19 cellular contexts compared by ENCODE assay signal in the genomic region with DNA sequence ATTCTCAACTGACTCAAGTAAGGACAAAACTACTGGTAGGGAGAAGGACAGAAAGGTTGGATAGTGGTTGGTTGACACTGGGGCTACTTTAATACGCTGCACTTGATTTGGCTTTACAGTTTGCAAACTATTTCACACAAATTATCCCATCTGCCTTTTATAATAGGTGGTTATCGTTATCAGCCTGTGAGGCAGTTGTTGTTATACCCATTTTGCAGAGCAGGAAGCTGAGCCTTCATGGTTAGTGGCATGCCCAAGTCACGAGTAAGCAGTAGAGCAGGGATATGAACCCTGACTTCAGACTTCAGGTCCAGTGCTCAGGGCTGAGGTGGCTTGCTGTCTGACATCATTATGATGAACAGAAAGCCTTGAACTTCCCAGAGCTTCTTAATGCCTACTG. TPM values are rescaled to one million over a fixed set of nuclear protein-coding genes. Genes with fewer than 3 reads are reported as not detected.
DNase-seq lines count a peak whose midpoint lies in the region; ATAC-seq and TF ChIP-seq lines count a peak whose summit lies in the region.
"Had no signal": no experiment of that assay in that cellular context is flagged by ENCODE, and none has a peak within 500 bp of the region (broad histone marks: within the 10 kb centered on the region; RNA-seq: fewer than 3 reads in every experiment).

No MANE protein-coding gene starts in this region.

- H3K4me3 Mint-ChIP-seq in GM23338 (peak overlapping the region; percentile 3; the same call in 1 of the 3 replicates), glutamatergic neuron (ENCODE audit: unreplicated experiment) (peak overlapping the region; percentile 76)
- H3K4me3 Mint-ChIP-seq: activated CD8-positive, alpha-beta T cell treated with anti-CD3 and anti-CD28 coated beads, Interleukin-2, amount 10 ng/mL, durations not matched to agents 7 days and 5 days; activated naive CD8-positive, alpha-beta T cell treated with anti-CD3 and anti-CD28 coated beads, Interleukin-2, amount 50 U/mL, for 24 hours; effector memory CD8-positive, alpha-beta T cell had no signal

- peaks cover 4% of the 10 kb centered on the region; the same call in 1 of the 3 replicates for H3K36me3 Mint-ChIP-seq in GM23338 (ENCODE audit: low read depth)
- no peaks in the 10 kb centered on the region for H3K36me3 Mint-ChIP-seq in glutamatergic neuron (ENCODE audit: unreplicated experiment)

- H3K27me3 ChIP-seq in GM23338 (ENCODE audit: insufficient read depth): peaks cover 24% of the 10 kb centered on the region
- H3K27me3 ChIP-seq in stomach: no peaks in the 10 kb centered on the region

- H3K4me1 Mint-ChIP-seq in GM23338 (peaks cover 72% of the 10 kb centered on the region), glutamatergic neuron (ENCODE audit: low read depth, unreplicated experiment) (peaks cover 67% of the 10 kb centered on the region)

- H3K79me2 ChIP-seq in GM23338 (replicated peaks; ENCODE audit: insufficient read depth): peaks cover 55% of the 10 kb centered on the region

- TF ChIP-seq POLR2A in stomach (IDR thresholded peaks at IDR 0.05): no peak

- H3K36me3 ChIP-seq in GM23338 (ENCODE audit: insufficient read depth) (no peaks in the 10 kb centered on the region), stomach (no peaks in the 10 kb centered on the region)

- peaks cover 5% of the 10 kb centered on the region; the same call in 1 of the 2 replicates for H3K9me2 ChIP-seq in GM23338 (ENCODE audit: insufficient read depth)

- CTCF ChIA-PET in RWPE1 (lab: Yijun Ruan, JAX): interaction anchor here (0.6 kb wide), 1 partner anchor 1315 kb away, joined by 3 read pairs; no protein-coding TSS in a partner anchor

- no peaks in the 10 kb centered on the region for H3K9me3 ChIP-seq in stomach
- H3K9me3 ChIP-seq: BLaER1 had no signal

- H3K27ac ChIP-seq in GM23338 (ENCODE audit: low read depth): no peak overlapping the region
- peak overlapping the region; percentile 88 for H3K27ac ChIP-seq in RWPE1
- peak overlapping the region in 3 of 5 donors; percentile 11 to 77 (median 73) for H3K27ac ChIP-seq in stomach
- H3K27ac ChIP-seq: BLaER1 had no signal

- H3K27ac Mint-ChIP-seq in GM23338: no peak overlapping the region
- H3K27ac Mint-ChIP-seq in glutamatergic neuron (ENCODE audit: unreplicated experiment): peak overlapping the region; percentile 90
- H3K27ac Mint-ChIP-seq: activated CD8-positive, alpha-beta T cell treated with anti-CD3 and anti-CD28 coated beads, Interleukin-2, amount 10 ng/mL, durations not matched to agents 7 days and 5 days; activated naive CD8-positive, alpha-beta T cell treated with anti-CD3 and anti-CD28 coated beads, Interleukin-2, amount 50 U/mL, for 24 hours; effector memory CD8-positive, alpha-beta T cell had no signal

- no peak for DNase-seq in GM23338 (ENCODE audit: low spot score)
- DNase-seq in RWPE1 (ENCODE audit: low spot score): no peak
- no peak for DNase-seq in glutamatergic neuron
- DNase-seq in stomach: no peak
- DNase-seq in DMS153 (lab: John Stamatoyannopoulos, UW): no peak
- DNase-seq in T-helper 2 cell: no peak
- DNase-seq: activated CD4-positive, alpha-beta T cell treated with anti-CD3 and anti-CD28 coated beads for 1 hour; activated CD8-positive, alpha-beta T cell treated with anti-CD3 and anti-CD28 coated beads, Interleukin-2, amount 10 ng/mL, durations not matched to agents 7 days and 5 days; activated effector memory CD4-positive, alpha-beta T cell treated with Interleukin-2 at 50 U/mL for 16 hours; activated naive CD8-positive, alpha-beta T cell treated with anti-CD3 and anti-CD28 coated beads, Interleukin-2, amount 50 U/mL, for 24 hours; activated T-cell treated with anti-CD3 and anti-CD28 coated beads for 4 hours; DND-41; effector memory CD8-positive, alpha-beta T cell; NCI-H1092; NCI-H187 treated with DMSO at 0.1 percent for 48 hours; NCI-H526 treated with DMSO at 0.1 percent for 48 hours had no signal

- H3K4me1 ChIP-seq in GM23338 (ENCODE audit: insufficient read depth) (peaks cover 70% of the 10 kb centered on the region), stomach (peaks cover 21 to 79% (median 58%) of the 10 kb centered on the region in 4 donors)

- POLR2A ChIA-PET in RWPE1 (lab: Yijun Ruan, JAX; ENCODE audit: low non-redundant PET): no interaction called here

- intact Hi-C loops in stomach (cut with DNase I; ENCODE audit: low total_unique reads): no loop called here

- H3K9me3 Mint-ChIP-seq in GM23338: no peaks in the 10 kb centered on the region
- H3K9me3 Mint-ChIP-seq in glutamatergic neuron (ENCODE audit: unreplicated experiment): peaks cover 21% of the 10 kb centered on the region
- H3K9me3 Mint-ChIP-seq: activated naive CD8-positive, alpha-beta T cell treated with anti-CD3 and anti-CD28 coated beads, Interleukin-2, amount 50 U/mL, for 24 hours; effector memory CD8-positive, alpha-beta T cell had no signal

- WGBS in stomach, 5 donors: 90 to 99% (median 96%) methylated on average over 3 of the region's 3 CpGs

- H2AFZ ChIP-seq in GM23338: no peak overlapping the region

- H3F3A ChIP-seq in GM23338 (replicated peaks; ENCODE audit: low read depth): peaks cover 28% of the 10 kb centered on the region

- peaks cover 15% of the 10 kb centered on the region for H4K20me1 ChIP-seq in GM23338 (replicated peaks; ENCODE audit: insufficient read depth)

- ATAC-seq in GM23338 (no peak), GM18858 (IDR thresholded peaks at IDR 0.05; ENCODE audit: unreplicated experiment) (no peak)
- ATAC-seq: activated CD8-positive, alpha-beta T cell treated with anti-CD3 and anti-CD28 coated beads, Interleukin-2, amount 10 ng/mL, durations not matched to agents 7 days and 5 days; activated naive CD8-positive, alpha-beta T cell treated with anti-CD3 and anti-CD28 coated beads, Interleukin-2, amount 50 U/mL, for 24 hours; effector memory CD8-positive, alpha-beta T cell had no signal

- TF ChIP-seq EP300 in stomach (IDR thresholded peaks at IDR 0.05): no peak

- peak overlapping the region; percentile 98 for H3K4me2 ChIP-seq in GM23338
- H3K4me2 ChIP-seq: BLaER1 had no signal

- H3K4me3 ChIP-seq in GM23338: no peak overlapping the region; the same call in 1 of the 2 replicates
- H3K4me3 ChIP-seq in stomach: no peak overlapping the region
- H3K4me3 ChIP-seq: BLaER1, lung had no signal

- TF ChIP-seq CTCF in GM23338 (conservative IDR thresholded peaks at IDR 0.05; ENCODE audit: low read depth in 2 of 2): no peak
- TF ChIP-seq CTCF in RWPE1 (conservative IDR thresholded peaks at IDR 0.05; ENCODE audit: low read depth): no peak
- TF ChIP-seq CTCF in glutamatergic neuron (IDR thresholded peaks at IDR 0.05; ENCODE audit: partially characterized antibody, unreplicated experiment): no peak
- TF ChIP-seq CTCF in stomach (IDR thresholded peaks at IDR 0.05): no peak

- H3K27me3 Mint-ChIP-seq in GM23338 (ENCODE audit: insufficient read depth, low read depth, poor library complexity) (peaks cover 23% of the 10 kb centered on the region), glutamatergic neuron (ENCODE audit: unreplicated experiment) (peaks cover 13% of the 10 kb centered on the region)

TF ChIP-seq in GM23338, 12 proteins besides CTCF, POLR2A, EP300 and RAD21:
- TF ChIP-seq ZNF114 (CRISPR knock-in tag; IDR thresholded peaks at IDR 0.05) (no peak), ETS1 (IDR thresholded peaks at IDR 0.05) (no peak)
TF ChIP-seq in GM23338: peak in this region for 0.

RNA-seq across cellular contexts. Expression of gene CTIF, which starts 5.3 kb away (rescaled TPM):
- total RNA-seq in GM23338 (2014; rRNA removed; shearing (Covaris generic)): 9.6 and 14.4 TPM in 2 replicates
- 6.3 and 8.6 TPM in 2 replicates for polyA plus RNA-seq in GM23338 (2016; fragmentation: Nextera tagmentation; extraction: Ambion mirVana)
- 137 TPM for total RNA-seq in glutamatergic neuron (ENCODE audit: unreplicated experiment)
- total RNA-seq in stomach: 100 to 1,000 TPM in 1 of 5 donors, 10 to 100 TPM in 4; 16.3 to 105 (median 28.4) TPM
- polyA plus RNA-seq in stomach: 10 to 100 TPM; 23.0 to 50.9 (median 32.2) TPM
